Comparison of ENCODE assay signal across 8 cellular contexts in the genomic region with DNA sequence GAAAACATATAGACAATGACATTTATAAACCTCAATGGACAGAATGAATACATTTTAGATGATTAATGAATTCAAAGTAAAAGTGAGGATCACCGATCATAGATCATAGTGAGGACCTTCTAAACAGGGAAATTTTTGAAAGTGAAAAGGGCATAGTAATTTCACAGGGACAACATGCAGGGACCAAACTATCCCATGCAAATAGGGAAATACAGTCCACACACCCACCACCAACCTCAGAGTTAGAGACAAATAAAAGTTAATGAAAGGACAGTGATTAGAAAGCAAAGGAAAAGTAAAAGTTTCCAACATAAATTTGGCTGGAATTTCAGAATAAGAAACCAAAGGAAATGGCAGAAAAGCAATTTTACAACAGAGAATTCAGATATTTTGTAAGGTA. TPM values are rescaled to one million over a fixed set of nuclear protein-coding genes. Genes with fewer than 3 reads are reported as not detected.
"Had no signal": no experiment of that assay in that cellular context is flagged by ENCODE, and none has a peak within 500 bp of the region (broad histone marks: within the 10 kb centered on the region; RNA-seq: fewer than 3 reads in every experiment).

No MANE protein-coding gene starts in this region.

- DNase-seq: GM23248, GOT3, H7, H9, HCEC 1CT, HFFc6 had no signal

- H3K27ac Mint-ChIP-seq: GM23338, H9, HFFc6 had no signal

- H3K4me1 Mint-ChIP-seq: GM23338, H9 had no signal

- H3K27ac ChIP-seq: GM23248 had no signal

- H3K9me3 ChIP-seq: HAP-1 had no signal

- H3K4me3 Mint-ChIP-seq: GM23338, H9, HFFc6 had no signal

- H3K4me3 ChIP-seq: GM23248, GM23338, HAP-1 had no signal

- H3K4me1 ChIP-seq: HAP-1 had no signal

- H3K36me3 ChIP-seq: HAP-1 had no signal

RNA-seq across cellular contexts. Expression of a gene that starts 15.4 kb away (rescaled TPM):
- polyA plus RNA-seq: GM23248 had no signal
